8 cellular contexts compared by ENCODE assay signal in genomic region chr11:120985718-120986569, GRCh38. TPM values are rescaled to one million over a fixed set of nuclear protein-coding genes. Genes with fewer than 3 reads are reported as not detected.
DNase-seq lines count a peak whose midpoint lies in the region; ATAC-seq and TF ChIP-seq lines count a peak whose summit lies in the region.

No MANE protein-coding gene starts in this region.

- H3K4me1 ChIP-seq in BLaER1 treated with 17β-estradiol and CSF1 and Interleukin-3, amounts not matched to agents 10 nM and 100 nM: peaks cover 0 to 11% (median 6%) of the 10 kb centered on the region in 10 experiments; a peak in 7 of 20 replicates
- H3K4me1 ChIP-seq in fibroblast of lung (ENCODE audit: control insufficient read depth, extremely low read depth, insufficient read depth, low read length) (no peaks in the 10 kb centered on the region), transverse colon (peaks cover 0 to 16% (median 9%) of the 10 kb centered on the region in 4 donors)

- no peaks in the 10 kb centered on the region for H3K9me3 ChIP-seq in BLaER1 treated with 17β-estradiol and CSF1 and Interleukin-3, amounts not matched to agents 10 nM and 100 nM (replicated peaks in 1 of 11)
- no peaks in the 10 kb centered on the region for H3K9me3 ChIP-seq in fibroblast of lung (ENCODE audit: control insufficient read depth, insufficient read depth, low read depth, low read length)
- H3K9me3 ChIP-seq in neural cell (ENCODE audit: low read length): no peaks in the 10 kb centered on the region
- no peaks in the 10 kb centered on the region for H3K9me3 ChIP-seq in transverse colon

- no peaks in the 10 kb centered on the region for H3F3A ChIP-seq in neural cell (ENCODE audit: insufficient read depth, low read length, poor library complexity, severe bottlenecking)

- H3K9me3 Mint-ChIP-seq in activated T-cell treated with anti-CD3 and anti-CD28 coated beads, Interleukin-2, amount 50 U/mL, for 4 hours: no peaks in the 10 kb centered on the region

- no peak for TF ChIP-seq EP300 in neural cell (conservative IDR thresholded peaks at IDR 0.05; ENCODE audit: poor library complexity, severe bottlenecking)
- TF ChIP-seq EP300 in transverse colon (IDR thresholded peaks at IDR 0.05; ENCODE audit: low read depth): no peak

- peak overlapping the region; percentile 79 to 91 (median 88) for H3K4me2 ChIP-seq in BLaER1 treated with 17β-estradiol and CSF1 and Interleukin-3, amounts not matched to agents 10 nM and 100 nM
- H3K4me2 ChIP-seq in fibroblast of lung (ENCODE audit: extremely low read depth, insufficient read depth, low read length) (peak overlapping the region; percentile 71), neural cell (ENCODE audit: low read length) (no peak overlapping the region)

- H3K4me1 Mint-ChIP-seq in activated T-cell treated with anti-CD3 and anti-CD28 coated beads, Interleukin-2, amount 50 U/mL, for 4 hours (ENCODE audit: low read depth): peaks cover 8% of the 10 kb centered on the region

- H4K20me1 ChIP-seq in BLaER1 treated with 17β-estradiol and CSF1 and Interleukin-3, amounts not matched to agents 10 nM and 100 nM: no peaks in the 10 kb centered on the region
- H4K20me1 ChIP-seq in fibroblast of lung (ENCODE audit: control insufficient read depth, extremely low read depth, insufficient read depth, low read length): no peaks in the 10 kb centered on the region
- no peaks in the 10 kb centered on the region for H4K20me1 ChIP-seq in neural cell (ENCODE audit: insufficient read depth)

- peak; percentile 31 for TF ChIP-seq RAD21 in neural cell (conservative IDR thresholded peaks at IDR 0.05)

- H3K27me3 Mint-ChIP-seq in activated T-cell treated with anti-CD3 and anti-CD28 coated beads, Interleukin-2, amount 50 U/mL, for 4 hours (ENCODE audit: low read depth): peaks cover 20% of the 10 kb centered on the region

- H3K4me3 ChIP-seq in BLaER1 treated with 17β-estradiol and CSF1 and Interleukin-3, amounts not matched to agents 10 nM and 100 nM: peak overlapping the region; percentile 47 to 68 (median 59)
- H3K4me3 ChIP-seq in fibroblast of lung (replicated peaks in 1 of 4; ENCODE audit: control extremely low read depth in 1 of 4, insufficient read depth in 1 of 4, low read depth in 3 of 4, low read length in 4 of 4): peak overlapping the region in 2 of 4 experiments; percentile 44 to 51
- peak overlapping the region; percentile 58 for H3K4me3 ChIP-seq in neural cell (ENCODE audit: low read length)
- peak overlapping the region; percentile 6 to 43 (median 32) for H3K4me3 ChIP-seq in transverse colon

- H3K4me3 Mint-ChIP-seq in activated T-cell treated with anti-CD3 and anti-CD28 coated beads, Interleukin-2, amount 50 U/mL, for 4 hours: peak overlapping the region; percentile 77

- DNase-seq in NCI-H2171 (lab: John Stamatoyannopoulos, UW) (peak; percentile 5), fibroblast of lung (ENCODE audit: low read depth in 2 of 2) (peak; percentile 54 to 56), transverse colon (peak; percentile 45), OCI-M2 (lab: John Stamatoyannopoulos, UW; ENCODE audit: unreplicated experiment) (no peak)
- DNase-seq in activated T-cell treated with anti-CD3 and anti-CD28 coated beads, Interleukin-2, amount 50 U/mL, for 4 hours: peak; percentile 10

- H3K36me3 Mint-ChIP-seq in activated T-cell treated with anti-CD3 and anti-CD28 coated beads, Interleukin-2, amount 50 U/mL, for 4 hours (ENCODE audit: insufficient read depth): no peaks in the 10 kb centered on the region

- H3K9ac ChIP-seq in BLaER1 treated with 17β-estradiol and CSF1 and Interleukin-3, amounts not matched to agents 10 nM and 100 nM: peak overlapping the region; percentile 17 to 65 (median 56); a peak in 20 of 22 replicates
- H3K9ac ChIP-seq in fibroblast of lung (ENCODE audit: insufficient read depth, low read length) (no peak overlapping the region), neural cell (ENCODE audit: low read length) (peak overlapping the region; percentile 35)

- H3K27me3 ChIP-seq in BLaER1 treated with 17β-estradiol and CSF1 and Interleukin-3, amounts not matched to agents 10 nM and 100 nM: peaks cover 0 to 14% (median 4%) of the 10 kb centered on the region in 11 experiments; a peak in 10 of 22 replicates
- H3K27me3 ChIP-seq in fibroblast of lung (ENCODE audit: control insufficient read depth, insufficient read depth, low read length): peaks cover 15% of the 10 kb centered on the region
- H3K27me3 ChIP-seq in neural cell (ENCODE audit: insufficient read depth, low read depth, low read length): peaks cover 13% of the 10 kb centered on the region
- H3K27me3 ChIP-seq in transverse colon: peaks cover 26% of the 10 kb centered on the region

- in situ Hi-C loops in transverse colon (cut with MboI; ENCODE audit: low pct_ligation_motif_present in 1 of 4, low pct_unique_long_range_greater_than_20kb in 1 of 4, low sequenced_read_pairs in 3 of 4): no loop called here

- TF ChIP-seq POLR2A in transverse colon (IDR thresholded peaks at IDR 0.05): no peak

- H3K79me2 ChIP-seq in fibroblast of lung (ENCODE audit: control insufficient read depth, insufficient read depth, low read length) (no peaks in the 10 kb centered on the region), neural cell (replicated peaks; ENCODE audit: insufficient read depth, low read length) (no peaks in the 10 kb centered on the region)

- peak; percentile 48 for ATAC-seq in GM19463 (IDR thresholded peaks at IDR 0.05; ENCODE audit: unreplicated experiment)
- ATAC-seq in activated T-cell treated with anti-CD3 and anti-CD28 coated beads, Interleukin-2, amount 50 U/mL, for 4 hours: peak; percentile 91 to 93

- no peak for TF ChIP-seq CTCF in fibroblast of lung (conservative IDR thresholded peaks at IDR 0.05 in 1 of 2, IDR thresholded peaks at IDR 0.05 in 1 of 2; ENCODE audit: low read depth in 1 of 2, low read length in 2 of 2)
- TF ChIP-seq CTCF in neural cell (IDR thresholded peaks at IDR 0.05; ENCODE audit: poor library complexity, severe bottlenecking): peak; percentile 47
- TF ChIP-seq CTCF in transverse colon (IDR thresholded peaks at IDR 0.05): peak in 3 of 5 experiments; percentile 12 to 40 (median 16)

- intact Hi-C loops in transverse colon (cut with DNase I; ENCODE audit: low total_unique reads): no loop called here

- WGBS in transverse colon (ENCODE audit: low coverage in 1 of 2), 2 donors: 5 to 17% methylated on average over 2 to 21 of the region's 72 CpGs

- H2AFZ ChIP-seq in fibroblast of lung (ENCODE audit: low read length) (no peak overlapping the region), neural cell (ENCODE audit: low read depth, low read length) (no peak overlapping the region)

- 0 out of 22 replicates have a peak overlapping the region, but pooled peaks of 1 of the 11 experiments have one; percentile 37 for H3K27ac ChIP-seq in BLaER1 treated with 17β-estradiol and CSF1 and Interleukin-3, amounts not matched to agents 10 nM and 100 nM
- H3K27ac ChIP-seq in fibroblast of lung (ENCODE audit: insufficient read depth, low read length) (no peak overlapping the region), neural cell (ENCODE audit: low read length) (no peak overlapping the region), transverse colon (peak overlapping the region in 1 of 4 donors; percentile 39)

- H3K9me2 ChIP-seq in neural cell (ENCODE audit: insufficient read depth, low read length): no peaks in the 10 kb centered on the region

- H3K36me3 ChIP-seq in BLaER1 treated with 17β-estradiol and CSF1 and Interleukin-3, amounts not matched to agents 10 nM and 100 nM: no peaks in the 10 kb centered on the region
- no peaks in the 10 kb centered on the region for H3K36me3 ChIP-seq in fibroblast of lung (ENCODE audit: control insufficient read depth, insufficient read depth, low read length)
- no peaks in the 10 kb centered on the region for H3K36me3 ChIP-seq in neural cell (ENCODE audit: insufficient read depth, low read length)
- H3K36me3 ChIP-seq in transverse colon: no peaks in the 10 kb centered on the region

TF ChIP-seq in neural cell, 6 proteins besides CTCF, POLR2A, EP300 and RAD21:
- TF ChIP-seq SMC3 (conservative IDR thresholded peaks at IDR 0.05; ENCODE audit: poor library complexity) (no peak), TAF1 (IDR thresholded peaks at IDR 0.05; ENCODE audit: low read depth) (no peak), MXI1 (conservative IDR thresholded peaks at IDR 0.05; ENCODE audit: poor library complexity, severe bottlenecking) (no peak), REST (IDR thresholded peaks at IDR 0.05; ENCODE audit: borderline replicate concordance) (no peak), EZH2 (IDR thresholded peaks at IDR 0.05; ENCODE audit: borderline replicate concordance, insufficient read depth, low read length, poor library complexity, severe bottlenecking) (no peak), POLR2AphosphoS5 (IDR thresholded peaks at IDR 0.05) (no peak)

RNA-seq across cellular contexts. Expression of gene TBCEL, which starts 38.0 kb away (rescaled TPM):
- total RNA-seq in activated T-cell treated with anti-CD3 and anti-CD28 coated beads, Interleukin-2, amount 50 U/mL, for 4 hours: 1 to 10 TPM; 6.6 to 7.2 (median 6.7) TPM
- total RNA-seq in fibroblast of lung (21.1 and 27.7 TPM in 2 replicates), transverse colon (10 to 100 TPM in 2 of 4 donors, 1 to 10 TPM in 2; 7.2 to 16.5 (median 10.5) TPM)
- polyA plus RNA-seq in fibroblast of lung (12.8 and 25.8 TPM in 2 replicates), neural cell (13.5 and 16.5 TPM in 2 replicates)
- polyA plus RNA-seq in fibroblast of lung (2012): 8.4 and 13.1 TPM in 2 replicates
- polyA minus RNA-seq in fibroblast of lung (ENCODE audit: low replicate concordance) (0.59 and 0.70 TPM in 2 replicates), neural cell (72.1 and 83.5 TPM in 2 replicates)

Comparison
In these comparisons a context has a peak if more than half of its experiments do, and no peak if none do; other contexts are left out.
1. CTCF ChIP-seq: peak in neural cell (single experiment) and transverse colon (3 of 5); none in fibroblast of lung (0 of 2).